ENCODE assay signal across 8 cellular contexts in the genomic region with DNA sequence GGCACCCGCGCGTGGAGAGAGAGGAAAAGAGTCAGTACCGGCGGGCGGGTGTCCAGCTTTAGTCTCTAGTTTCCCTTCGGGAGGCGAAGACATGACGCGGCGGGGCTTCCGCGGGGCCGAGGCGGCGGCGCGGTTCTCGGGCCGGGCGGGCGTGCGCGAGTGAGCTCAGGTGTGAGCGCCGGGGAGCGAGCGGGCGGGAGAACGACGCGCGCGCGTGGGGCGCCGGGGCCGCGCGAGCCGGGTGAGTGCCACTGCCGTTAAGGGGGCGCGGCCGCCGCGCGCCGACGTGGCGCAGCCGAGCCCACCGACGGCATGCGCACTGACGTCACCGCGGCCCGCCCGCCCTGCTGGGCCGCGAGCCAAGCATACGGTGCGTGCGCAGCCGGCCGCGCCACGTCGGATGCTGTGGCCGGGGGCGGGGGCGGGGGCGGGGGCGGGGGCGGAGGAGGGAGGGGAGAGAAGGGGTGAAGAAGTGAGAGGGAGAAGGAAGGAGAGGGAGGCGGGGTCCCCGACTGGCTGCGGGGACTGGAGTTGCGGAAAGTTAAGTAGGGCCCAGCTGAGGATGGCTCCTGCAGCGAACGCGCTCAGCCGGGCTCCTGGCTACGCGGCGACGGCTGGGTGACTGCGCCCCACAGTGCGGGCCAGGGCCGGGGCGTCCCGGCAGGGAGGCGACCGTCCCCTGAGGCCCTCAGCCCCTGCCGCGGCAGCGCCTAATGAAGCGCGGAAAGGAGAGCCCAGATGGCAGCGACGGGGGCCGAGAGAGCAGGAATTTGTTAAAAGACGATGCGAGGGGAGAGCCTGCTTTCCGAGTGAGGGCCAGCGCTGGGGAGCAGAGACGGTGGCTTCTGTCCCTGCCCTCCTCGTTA. TPM values are rescaled to one million over a fixed set of nuclear protein-coding genes. Genes with fewer than 3 reads are reported as not detected.
DNase-seq lines count a peak whose midpoint lies in the region; ATAC-seq and TF ChIP-seq lines count a peak whose summit lies in the region.

A gene with protein sequence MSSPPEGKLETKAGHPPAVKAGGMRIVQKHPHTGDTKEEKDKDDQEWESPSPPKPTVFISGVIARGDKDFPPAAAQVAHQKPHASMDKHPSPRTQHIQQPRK (minus strand): TSS at position 259 of the 866 bp plus-strand sequence. CDS start 166 bp downstream, at position 93.

- H3K9me3 ChIP-seq in BE2C = no peaks in the 10 kb centered on the region

- DNase-seq in BE2C (peak; percentile 90), GM19238 (ENCODE audit: insufficient read length, low spot score) (peak; percentile 88), NCI-H526 (lab: John Stamatoyannopoulos, UW) (peak; percentile 51 to 93), dedifferentiated amniotic fluid mesenchymal stem cell (ENCODE audit: extremely low spot score) (peak; percentile 54), left lobe of liver (ENCODE audit: low spot score) (peak; percentile 90)
- DNase-seq in activated CD4-positive, alpha-beta T cell treated with anti-CD3 and anti-CD28 coated beads, Interleukin-2, amount 50 U/mL, for 1 hour = peak; percentile 87
- DNase-seq in stimulated activated CD4-positive, alpha-beta T cell treated with anti-CD3 and anti-CD28 coated beads, Interleukin-2, amount 100 ng/mL, for 4 hours (ENCODE audit: low read depth) = peak; percentile 85

- H3K36me3 ChIP-seq in BE2C = no peaks in the 10 kb centered on the region

- H3K4me3 ChIP-seq in BE2C (ENCODE audit: low read depth, low read length) = peak within 1 kb of the TSS; percentile 87

- ATAC-seq in HG03439 (IDR thresholded peaks at IDR 0.05; ENCODE audit: unreplicated experiment) (peak; percentile 75), left lobe of liver (peak; percentile 77)

- peaks cover 3% of the 10 kb centered on the region; the same call in 1 of the 2 replicates for H3K4me1 ChIP-seq in BE2C

- TF ChIP-seq CTCF in BE2C (IDR thresholded peaks at IDR 0.05; ENCODE audit: low read depth, low read length) = no peak

- no peaks in the 10 kb centered on the region for H3K27me3 ChIP-seq in BE2C

RNA-seq across cellular contexts. Expression of the gene that starts here (rescaled TPM):
- polyA plus RNA-seq in BE2C (2012; ENCODE audit: insufficient read depth, insufficient read length, low read depth) = 61.0 TPM
- total RNA-seq in left lobe of liver = 129 TPM

Comparison
In these comparisons a context has a peak if more than half of its experiments do, and no peak if none do; other contexts are left out.
1. Peak in every context shown above with its lines: DNase-seq, ATAC-seq and H3K4me3 ChIP-seq.